29 cellular contexts compared by ENCODE assay signal in genomic region chr9:102355982-102356381, GRCh38.
"Had no signal": no experiment of that assay in that cellular context is flagged by ENCODE, and none has a peak within 500 bp of the region (broad histone marks: within the 10 kb centered on the region; RNA-seq: fewer than 3 reads in every experiment).

No MANE protein-coding gene starts in this region.

- H3K27ac Mint-ChIP-seq: activated CD4-positive, alpha-beta memory T cell treated with anti-CD3 and anti-CD28 coated beads, Interleukin-2, amount 10 ng/mL, durations not matched to agents 7 days and 5 days; activated CD4-positive, alpha-beta T cell treated with anti-CD3 and anti-CD28 coated beads, Interleukin-2, amount 10 ng/mL, durations not matched to agents 7 days and 5 days; activated naive CD4-positive, alpha-beta T cell treated with anti-CD3 and anti-CD28 coated beads for 36 hours; activated naive CD4-positive, alpha-beta T cell treated with anti-CD3 and anti-CD28 coated beads, Interleukin-2, amount 50 U/mL, for 24 hours; activated naive CD8-positive, alpha-beta T cell treated with anti-CD3 and anti-CD28 coated beads for 36 hours; activated naive CD8-positive, alpha-beta T cell treated with anti-CD3 and anti-CD28 coated beads, Interleukin-2, amount 50 U/mL, for 24 hours; activated T-helper 1 cell treated with anti-CD3 and anti-CD28 coated beads, Interleukin-12 subunit alpha, Interleukin-12 subunit beta, Interleukin-2, Interleukin-4 antibody, amounts not matched to agents 30 ng/mL and 10 ng/mL and 1 ng/mL, durations not matched to agents 14 hours and 24 hours and 36 hours; activated T-helper 2 cell treated with anti-CD3 and anti-CD28 coated beads, Interferon-gamma antibody, Interleukin-2, Interleukin-4, amounts not matched to agents 10 μg/mL and 5 μg/mL and 100 μg/mL, durations not matched to agents 14 hours and 24 hours and 36 hours; brain; T-helper 17 cell had no signal

- H3K4me3 ChIP-seq: adrenal gland, ascending aorta, breast epithelium, cardiac muscle cell, colonic mucosa had no signal

- H3K4me1 ChIP-seq: adrenal gland, ascending aorta, breast epithelium, colonic mucosa had no signal

- H3K9me3 ChIP-seq: adrenal gland, ascending aorta, colonic mucosa had no signal

- H3K27me3 ChIP-seq: adrenal gland, ascending aorta, breast epithelium, cardiac muscle cell, colonic mucosa had no signal

- ATAC-seq: activated naive CD8-positive, alpha-beta T cell treated with anti-CD3 and anti-CD28 coated beads, Interleukin-2, amount 50 U/mL, for 24 hours; esophagus mucosa; T-helper 17 cell had no signal

- H3K27ac ChIP-seq: adrenal gland, ascending aorta, breast epithelium, cardiac muscle cell, colonic mucosa had no signal

- DNase-seq: activated CD4-positive, alpha-beta memory T cell treated with anti-CD3 and anti-CD28 coated beads, Interleukin-2, amount 10 ng/mL, durations not matched to agents 7 days and 5 days; activated CD4-positive, alpha-beta T cell treated with anti-CD3 and anti-CD28 coated beads for 1 hour; activated CD4-positive, alpha-beta T cell treated with anti-CD3 and anti-CD28 coated beads for 4 hours; activated CD4-positive, alpha-beta T cell treated with anti-CD3 and anti-CD28 coated beads, Interleukin-2, amount 10 ng/mL, durations not matched to agents 7 days and 5 days; activated CD4-positive, alpha-beta T cell treated with anti-CD3 and anti-CD28 coated beads, Interleukin-2, amount 50 U/mL, for 4 hours; activated effector memory CD4-positive, alpha-beta T cell treated with anti-CD3 and anti-CD28 coated beads, Interleukin-2, amount 50 U/mL, for 16 hours; activated naive CD4-positive, alpha-beta T cell treated with anti-CD3 and anti-CD28 coated beads for 36 hours; activated naive CD8-positive, alpha-beta T cell treated with anti-CD3 and anti-CD28 coated beads for 36 hours; activated naive CD8-positive, alpha-beta T cell treated with anti-CD3 and anti-CD28 coated beads, Interleukin-2, amount 50 U/mL, for 24 hours; activated T-cell treated with anti-CD3 and anti-CD28 coated beads, Interleukin-2, amount 50 U/mL, for 1 hour; activated T-cell treated with anti-CD3 and anti-CD28 coated beads, Interleukin-2, amount 50 U/mL, for 48 hours; adrenal gland; amygdala; central memory CD4-positive, alpha-beta T cell; cerebellar nuclear complex; colonic mucosa; effector CD8-positive, alpha-beta T cell; foreskin fibroblast; head of caudate nucleus; T-helper 1 cell; T-helper 17 cell had no signal

- H3K27me3 Mint-ChIP-seq: activated CD4-positive, alpha-beta memory T cell treated with anti-CD3 and anti-CD28 coated beads, Interleukin-2, amount 10 ng/mL, durations not matched to agents 7 days and 5 days; activated CD4-positive, alpha-beta T cell treated with anti-CD3 and anti-CD28 coated beads, Interleukin-2, amount 10 ng/mL, durations not matched to agents 7 days and 5 days; activated naive CD4-positive, alpha-beta T cell treated with anti-CD3 and anti-CD28 coated beads, Interleukin-2, amount 50 U/mL, for 24 hours; activated naive CD8-positive, alpha-beta T cell treated with anti-CD3 and anti-CD28 coated beads for 36 hours; activated naive CD8-positive, alpha-beta T cell treated with anti-CD3 and anti-CD28 coated beads, Interleukin-2, amount 50 U/mL, for 24 hours; T-helper 17 cell had no signal

- H3K36me3 Mint-ChIP-seq: activated naive CD4-positive, alpha-beta T cell treated with anti-CD3 and anti-CD28 coated beads, Interleukin-2, amount 50 U/mL, for 24 hours; activated naive CD8-positive, alpha-beta T cell treated with anti-CD3 and anti-CD28 coated beads for 36 hours; brain had no signal

- H3K4me3 Mint-ChIP-seq: activated CD4-positive, alpha-beta memory T cell treated with anti-CD3 and anti-CD28 coated beads, Interleukin-2, amount 10 ng/mL, durations not matched to agents 7 days and 5 days; activated CD4-positive, alpha-beta T cell treated with anti-CD3 and anti-CD28 coated beads, Interleukin-2, amount 10 ng/mL, durations not matched to agents 7 days and 5 days; activated naive CD4-positive, alpha-beta T cell treated with anti-CD3 and anti-CD28 coated beads for 36 hours; activated naive CD4-positive, alpha-beta T cell treated with anti-CD3 and anti-CD28 coated beads, Interleukin-2, amount 50 U/mL, for 24 hours; activated naive CD8-positive, alpha-beta T cell treated with anti-CD3 and anti-CD28 coated beads for 36 hours; activated naive CD8-positive, alpha-beta T cell treated with anti-CD3 and anti-CD28 coated beads, Interleukin-2, amount 50 U/mL, for 24 hours; activated T-helper 1 cell treated with anti-CD3 and anti-CD28 coated beads, Interleukin-12 subunit alpha, Interleukin-12 subunit beta, Interleukin-2, Interleukin-4 antibody, amounts not matched to agents 30 ng/mL and 10 ng/mL and 1 ng/mL, durations not matched to agents 14 hours and 24 hours and 36 hours; brain; T-helper 17 cell had no signal

- H3K36me3 ChIP-seq: adrenal gland, ascending aorta, breast epithelium, cardiac muscle cell, colonic mucosa had no signal

- H3K4me1 Mint-ChIP-seq: activated CD4-positive, alpha-beta memory T cell treated with anti-CD3 and anti-CD28 coated beads, Interleukin-2, amount 10 ng/mL, durations not matched to agents 7 days and 5 days; activated CD4-positive, alpha-beta T cell treated with anti-CD3 and anti-CD28 coated beads, Interleukin-2, amount 10 ng/mL, durations not matched to agents 7 days and 5 days; activated naive CD4-positive, alpha-beta T cell treated with anti-CD3 and anti-CD28 coated beads, Interleukin-2, amount 50 U/mL, for 24 hours; activated naive CD8-positive, alpha-beta T cell treated with anti-CD3 and anti-CD28 coated beads for 36 hours; activated naive CD8-positive, alpha-beta T cell treated with anti-CD3 and anti-CD28 coated beads, Interleukin-2, amount 50 U/mL, for 24 hours; brain; T-helper 17 cell had no signal
